13 cellular contexts compared by ENCODE assay signal in genomic region chr20:51760905-51761544, GRCh38. TPM values are rescaled to one million over a fixed set of nuclear protein-coding genes. Genes with fewer than 3 reads are reported as not detected.
DNase-seq lines count a peak whose midpoint lies in the region; ATAC-seq, FAIRE-seq and TF ChIP-seq lines count a peak whose summit lies in the region.
"Had no signal": no experiment of that assay in that cellular context is flagged by ENCODE, and none has a peak within 500 bp of the region (broad histone marks: within the 10 kb centered on the region; RNA-seq: fewer than 3 reads in every experiment).

No MANE protein-coding gene starts in this region.

- H3K27ac ChIP-seq in A549 (peak overlapping the region; percentile 29 to 74; a peak in 3 of 6 replicates), body of pancreas (peak overlapping the region; percentile 23 to 74 (median 68)), layer of hippocampus (ENCODE audit: low read depth, low read length) (peak overlapping the region; percentile 68), tibial nerve (no peak overlapping the region)

- no peak overlapping the region for H3K4me3 ChIP-seq in A549
- H3K4me3 ChIP-seq in body of pancreas = no peak overlapping the region
- H3K4me3 ChIP-seq in tibial nerve = no peak overlapping the region
- H3K4me3 ChIP-seq: BLaER1 treated with 17β-estradiol and CSF1 and Interleukin-3, amounts not matched to agents 10 nM and 100 nM had no signal

- FAIRE-seq in A549 (lab: Jason Lieb, UNC) = no peak
- FAIRE-seq: GM18507 had no signal

- CTCF ChIA-PET in A549 (lab: Yijun Ruan, JAX) = interaction anchor here (1.0 to 1.4 kb wide), 2 partner anchors 39 to 60 kb away, joined by 3 to 5 read pairs; no protein-coding TSS in a partner anchor
- CTCF ChIA-PET in activated CD4-positive, alpha-beta memory T cell treated with anti-CD3 and anti-CD28 coated beads for 36 hours (lab: Charles Lee) = no interaction called here

- ATAC-seq in A549 = peak; percentile 61 to 70; a peak in 5 of 6 replicates
- peak; percentile 84 for ATAC-seq in body of pancreas
- ATAC-seq in GM21367 (IDR thresholded peaks at IDR 0.05; ENCODE audit: unreplicated experiment) = no peak
- ATAC-seq: stimulated activated naive CD8-positive, alpha-beta T cell treated with anti-CD3 and anti-CD28 coated beads, Interleukin-15, Interleukin-2, amounts not matched to agents 100 U/mL and 50 U/mL, for 24 hours had no signal

- intact Hi-C loops in body of pancreas (cut with DNase I) = no loop called here
- intact Hi-C loops in activated CD4-positive, alpha-beta memory T cell treated with anti-CD3 and anti-CD28 coated beads for 36 hours (cut with micrococcal nuclease) = loop anchor here (10.0 kb wide), 1 partner anchor 106 kb away; no protein-coding TSS in a partner anchor

- no peaks in the 10 kb centered on the region for H3K9me3 ChIP-seq in A549
- H3K9me3 ChIP-seq in body of pancreas = no peaks in the 10 kb centered on the region
- H3K9me3 ChIP-seq in tibial nerve = peaks cover 0 to 8% (median 0%) of the 10 kb centered on the region in 4 donors

- H3K27me3 Mint-ChIP-seq in activated CD4-positive, alpha-beta memory T cell treated with anti-CD3 and anti-CD28 coated beads for 36 hours = peaks cover 6% of the 10 kb centered on the region

- no peaks in the 10 kb centered on the region for H3K36me3 Mint-ChIP-seq in activated CD4-positive, alpha-beta memory T cell treated with anti-CD3 and anti-CD28 coated beads for 36 hours

- H3K36me3 ChIP-seq in body of pancreas (replicated peaks in 1 of 2; ENCODE audit: insufficient read depth in 1 of 2, low read depth in 2 of 2) (no peaks in the 10 kb centered on the region), tibial nerve (peaks cover 0 to 4% (median 0%) of the 10 kb centered on the region in 3 donors)
- H3K36me3 ChIP-seq: BLaER1 treated with 17β-estradiol and CSF1 and Interleukin-3, amounts not matched to agents 10 nM and 100 nM had no signal

- no peaks in the 10 kb centered on the region for H3K9me3 Mint-ChIP-seq in activated CD4-positive, alpha-beta memory T cell treated with anti-CD3 and anti-CD28 coated beads for 36 hours

- H3K4me1 Mint-ChIP-seq in activated CD4-positive, alpha-beta memory T cell treated with anti-CD3 and anti-CD28 coated beads for 36 hours (ENCODE audit: low read depth) = no peaks in the 10 kb centered on the region

- DNase-seq in A549 (ENCODE audit: low read depth in 1 of 2, low spot score in 1 of 2) (peak in 1 of 2 experiments; percentile 79), HS-5 (ENCODE audit: low read depth) (peak; percentile 71), body of pancreas (no peak), CD1c-positive myeloid dendritic cell (ENCODE audit: extremely low spot score) (no peak), tibial nerve (ENCODE audit: low spot score in 2 of 2) (no peak)
- no peak for DNase-seq in activated CD4-positive, alpha-beta memory T cell treated with anti-CD3 and anti-CD28 coated beads for 36 hours
- DNase-seq: glutamatergic neuron; midbrain; stimulated activated naive CD8-positive, alpha-beta T cell treated with anti-CD3 and anti-CD28 coated beads, Interleukin-15, Interleukin-2, amounts not matched to agents 100 U/mL and 50 U/mL, for 24 hours had no signal

- no peak for TF ChIP-seq RAD21 in A549 (conservative IDR thresholded peaks at IDR 0.05 in 1 of 2, IDR thresholded peaks at IDR 0.05 in 1 of 2)

- POLR2A ChIA-PET in A549 (lab: Yijun Ruan, JAX) = interaction anchor here (0.5 kb wide), 1 partner anchor 100 kb away, joined by 3 read pairs; no protein-coding TSS in a partner anchor
- POLR2A ChIA-PET in activated CD4-positive, alpha-beta memory T cell treated with anti-CD3 and anti-CD28 coated beads for 36 hours (lab: Charles Lee) = no interaction called here

- H3K27me3 ChIP-seq in body of pancreas = no peaks in the 10 kb centered on the region
- H3K27me3 ChIP-seq in layer of hippocampus (ENCODE audit: control insufficient read depth, insufficient read depth, low read length) = no peaks in the 10 kb centered on the region
- no peaks in the 10 kb centered on the region for H3K27me3 ChIP-seq in tibial nerve
- H3K27me3 ChIP-seq: BLaER1 treated with 17β-estradiol and CSF1 and Interleukin-3, amounts not matched to agents 10 nM and 100 nM had no signal

- TF ChIP-seq EP300 in A549 (IDR thresholded peaks at IDR 0.05) (peak; percentile 26 to 69; a peak in 2 of 5 replicates), tibial nerve (IDR thresholded peaks at IDR 0.05) (no peak)

- TF ChIP-seq POLR2A in A549 (IDR thresholded peaks at IDR 0.05; ENCODE audit: low read length) (no peak), body of pancreas (IDR thresholded peaks at IDR 0.05) (no peak), tibial nerve (IDR thresholded peaks at IDR 0.05) (no peak)

- H3K4me2 ChIP-seq in A549 = peak overlapping the region; percentile 33

- no peak overlapping the region for H3K4me3 Mint-ChIP-seq in activated CD4-positive, alpha-beta memory T cell treated with anti-CD3 and anti-CD28 coated beads for 36 hours

- TF ChIP-seq CTCF in A549 (IDR thresholded peaks at IDR 0.05) = no peak
- TF ChIP-seq CTCF in body of pancreas (IDR thresholded peaks at IDR 0.05) = no peak
- TF ChIP-seq CTCF in tibial nerve (IDR thresholded peaks at IDR 0.05) = no peak

- 76% methylated on average over 14 of the region's 14 CpGs for WGBS in A549 (ENCODE audit: missing lambda C conversion rate)
- WGBS in body of pancreas, 2 donors = 55 to 60% methylated on average over 11 to 13 of the region's 14 CpGs
- WGBS in tibial nerve, 2 donors = 75 to 81% methylated on average over 13 to 14 of the region's 14 CpGs

- H3K27ac Mint-ChIP-seq in activated CD4-positive, alpha-beta memory T cell treated with anti-CD3 and anti-CD28 coated beads for 36 hours = no peak overlapping the region

- H3K4me1 ChIP-seq in A549 (peaks cover 26% of the 10 kb centered on the region), body of pancreas (peaks cover 12% of the 10 kb centered on the region), tibial nerve (no peaks in the 10 kb centered on the region)

TF ChIP-seq in A549, 52 proteins besides CTCF, POLR2A, EP300 and RAD21:
- TF ChIP-seq ESRRA (IDR thresholded peaks at IDR 0.05; ENCODE audit: borderline replicate concordance, low read length) (no peak), HES2 (IDR thresholded peaks at IDR 0.05) (no peak), KDM5A (IDR thresholded peaks at IDR 0.05) (no peak), JUN (IDR thresholded peaks at IDR 0.05) (0 out of 5 replicates have a peak, but pooled peaks of 1 of the 2 experiments have one; percentile 21), BCL3 (IDR thresholded peaks at IDR 0.05) (no peak), FOXS1 (CRISPR knock-in tag; IDR thresholded peaks at IDR 0.05) (no peak), GATA3 (IDR thresholded peaks at IDR 0.05; ENCODE audit: borderline replicate concordance) (peak; percentile 64), FOSL2 (IDR thresholded peaks at IDR 0.05) (0 out of 2 replicates have a peak, but pooled peaks have one; percentile 14), FOSL2 (CRISPR knock-in tag; IDR thresholded peaks at IDR 0.05) (peak; percentile 53), JUNB (IDR thresholded peaks at IDR 0.05) (0 out of 2 replicates have a peak, but pooled peaks have one; percentile 28), RFX5 (IDR thresholded peaks at IDR 0.05) (no peak), MAFK (IDR thresholded peaks at IDR 0.05; ENCODE audit: partially characterized antibody) (peak; percentile 98), CBX2 (IDR thresholded peaks at IDR 0.05; ENCODE audit: borderline replicate concordance, low read depth) (no peak), ZNF302 (CRISPR knock-in tag; IDR thresholded peaks at IDR 0.05) (no peak), CBX8 (IDR thresholded peaks at IDR 0.05) (no peak), MYC (IDR thresholded peaks at IDR 0.05; ENCODE audit: borderline replicate concordance, low read length) (no peak), SREBF2 (IDR thresholded peaks at IDR 0.05) (no peak), HDAC2 (IDR thresholded peaks at IDR 0.05) (no peak), ZC3H11A (IDR thresholded peaks at IDR 0.05) (no peak)

RNA-seq across cellular contexts. Expression of gene ATP9A, which starts 7.2 kb away (rescaled TPM):
- polyA plus RNA-seq in A549 (2011; rRNA removed) (23.3 and 23.6 TPM in 2 replicates), A549 (2017; fragmentation: RNase III; extraction: RNeasy Plus Mini Kit Qiagen cat#74134 plus additional on column Dnase treatment) (8.5 to 10.2 TPM (median 9.9 TPM) in 3 replicates)
- 5.5 and 7.0 TPM in 2 replicates for polyA plus RNA-seq in A549 (2012; cell fraction: cytosol; rRNA removed)
- 7.2 and 9.0 TPM in 2 replicates for polyA plus RNA-seq in A549 (2012; cell fraction: nucleus; rRNA removed)
- polyA minus RNA-seq in A549 (2011; rRNA and poly(A)+ RNA removed) = 61.2 and 62.6 TPM in 2 replicates
- total RNA-seq in body of pancreas (10 to 100 TPM; 16.8 to 24.6 TPM), tibial nerve (10 to 100 TPM; 36.1 to 47.4 (median 38.1) TPM)
- 1 to 10 TPM; 1.4 to 1.6 TPM for total RNA-seq in activated CD4-positive, alpha-beta memory T cell treated with anti-CD3 and anti-CD28 coated beads for 36 hours

RNA-seq across cellular contexts. Expression of gene SALL4, which starts 41.3 kb away (rescaled TPM):
- polyA plus RNA-seq in A549 (2011; rRNA removed) = 7.6 and 8.5 TPM in 2 replicates
- polyA plus RNA-seq in A549 (2012; cell fraction: cytosol; rRNA removed) = 2.0 and 2.2 TPM in 2 replicates
- polyA plus RNA-seq in A549 (2012; cell fraction: nucleus; rRNA removed) = 12.2 and 12.8 TPM in 2 replicates
- 2.3 to 3.8 TPM (median 2.5 TPM) in 3 replicates for polyA plus RNA-seq in A549 (2017; fragmentation: RNase III; extraction: RNeasy Plus Mini Kit Qiagen cat#74134 plus additional on column Dnase treatment)
- polyA minus RNA-seq in A549 (2011; rRNA and poly(A)+ RNA removed) = 3.7 and 4.1 TPM in 2 replicates
- total RNA-seq in body of pancreas = 1 to 10 TPM; 1.6 to 5.9 TPM
- not detected for total RNA-seq in activated CD4-positive, alpha-beta memory T cell treated with anti-CD3 and anti-CD28 coated beads for 36 hours
- 1 to 10 TPM in 1 of 4 donors, under 1 TPM in 3; 0.39 to 1.2 (median 0.54) TPM for total RNA-seq in tibial nerve

Comparison
In these comparisons a context has a peak if more than half of its experiments do, and no peak if none do; other contexts are left out.
1. H3K27ac ChIP-seq: peak in A549 (2 of 2), body of pancreas (4 of 4) and layer of hippocampus (single experiment); none in tibial nerve (0 of 4).
2. RNA of gene ATP9A, which starts 7.2 kb away (total RNA-seq): 36.1 to 47.4 TPM in tibial nerve and 16.8 to 24.6 TPM in body of pancreas; 1.4 to 1.6 TPM in activated CD4-positive, alpha-beta memory T cell treated with anti-CD3 and anti-CD28 coated beads for 36 hours; every median in the first group is over 4 times any median in the second.